In the genomic region with DNA sequence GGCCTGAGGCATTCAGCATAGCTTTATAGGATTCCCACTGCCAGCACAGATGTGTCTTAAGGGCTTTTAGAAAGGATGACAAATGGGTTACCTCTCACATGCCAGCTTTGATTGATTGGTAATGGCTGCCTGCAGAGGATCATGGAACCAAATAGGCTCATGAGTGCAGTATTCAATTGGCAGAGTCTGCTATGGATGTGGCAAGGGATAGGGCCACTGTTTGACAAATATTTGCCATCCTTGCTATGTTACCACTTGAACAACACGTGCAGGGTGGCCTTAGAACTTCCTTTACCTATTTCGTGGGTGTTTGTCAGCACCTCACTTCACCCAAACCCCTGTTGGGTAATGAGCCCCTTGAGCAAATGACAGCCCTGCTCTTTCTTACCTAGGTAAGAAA, we compare ENCODE assay signal across 22 cellular contexts.
DNase-seq lines count a peak whose midpoint lies in the region; TF ChIP-seq lines count a peak whose summit lies in the region.
"Had no signal": no experiment of that assay in that cellular context is flagged by ENCODE, and none has a peak within 500 bp of the region (broad histone marks: within the 10 kb centered on the region; RNA-seq: fewer than 3 reads in every experiment).

No MANE protein-coding gene starts in this region.

- H3K27me3 ChIP-seq in osteoblast (ENCODE audit: insufficient read depth, low read length), result peaks cover 7% of the 10 kb centered on the region
- H3K27me3 ChIP-seq in prostate gland (replicated peaks; ENCODE audit: insufficient read depth), result no peaks in the 10 kb centered on the region
- H3K27me3 ChIP-seq: SJSA1 had no signal

- H3K9me3 Mint-ChIP-seq in glutamatergic neuron (ENCODE audit: unreplicated experiment), result peaks cover 10% of the 10 kb centered on the region
- H3K9me3 Mint-ChIP-seq: GM23338, H9, HFFc6, T-cell had no signal

- TF ChIP-seq POLR2A in prostate gland (IDR thresholded peaks at IDR 0.05), result no peak

- H3K27ac Mint-ChIP-seq in glutamatergic neuron (ENCODE audit: unreplicated experiment), result no peak overlapping the region
- H3K27ac Mint-ChIP-seq: GM23338, HFFc6, T-cell had no signal

- H3K36me3 ChIP-seq in HEK293 (ENCODE audit: control insufficient read depth in 2 of 2, insufficient read depth in 1 of 2, low read length in 2 of 2) (no peaks in the 10 kb centered on the region), osteoblast (ENCODE audit: insufficient read depth, low read length) (no peaks in the 10 kb centered on the region), prostate gland (no peaks in the 10 kb centered on the region)
- H3K36me3 ChIP-seq: SJSA1 had no signal

- H3K36me3 Mint-ChIP-seq in glutamatergic neuron (ENCODE audit: unreplicated experiment), result no peaks in the 10 kb centered on the region
- H3K36me3 Mint-ChIP-seq: T-cell had no signal

- H3K79me2 ChIP-seq in osteoblast (ENCODE audit: insufficient read depth, low read length), result no peaks in the 10 kb centered on the region

- H3K4me1 Mint-ChIP-seq in glutamatergic neuron (ENCODE audit: low read depth, unreplicated experiment), result peaks cover 15% of the 10 kb centered on the region
- H3K4me1 Mint-ChIP-seq: T-cell had no signal

- POLR2A ChIA-PET in HEK293 (lab: Yijun Ruan, JAX), result no interaction called here

- H3K4me2 ChIP-seq in osteoblast (ENCODE audit: insufficient read depth, low read length), result no peak overlapping the region
- H3K4me2 ChIP-seq: GM23338 had no signal

- CTCF ChIA-PET in HEK293 (lab: Yijun Ruan, JAX), result interaction anchor here (2.5 kb wide), 1 partner anchor 10 kb away, joined by 15 read pairs; no protein-coding TSS in a partner anchor

- H3K4me3 Mint-ChIP-seq in glutamatergic neuron (ENCODE audit: unreplicated experiment), result no peak overlapping the region
- H3K4me3 Mint-ChIP-seq: GM23338, H9, HFFc6, T-cell had no signal

- H3K27ac ChIP-seq in HEK293 (ENCODE audit: extremely low read depth, low read depth, low read length) (no peak overlapping the region), caudate nucleus (ENCODE audit: low read depth, low read length) (peak overlapping the region; percentile 94), osteoblast (ENCODE audit: low read depth, low read length) (no peak overlapping the region), prostate gland (no peak overlapping the region)
- H3K27ac ChIP-seq: SJSA1 had no signal

- peaks cover 8% of the 10 kb centered on the region for H3K27me3 Mint-ChIP-seq in glutamatergic neuron (ENCODE audit: unreplicated experiment)

- no peak for TF ChIP-seq CTCF in HEK293 (tag by site-specific recombination; IDR thresholded peaks at IDR 0.05)
- TF ChIP-seq CTCF in osteoblast (IDR thresholded peaks at IDR 0.05; ENCODE audit: extremely low read depth, low read depth, low read length), result no peak
- no peak for TF ChIP-seq CTCF in prostate gland (IDR thresholded peaks at IDR 0.05)
- TF ChIP-seq CTCF in glutamatergic neuron (IDR thresholded peaks at IDR 0.05; ENCODE audit: partially characterized antibody, unreplicated experiment), result no peak

- H3K4me1 ChIP-seq in HEK293 (ENCODE audit: control insufficient read depth, insufficient read depth, low read length) (no peaks in the 10 kb centered on the region), osteoblast (ENCODE audit: insufficient read depth, low read length) (no peaks in the 10 kb centered on the region), prostate gland (replicated peaks) (no peaks in the 10 kb centered on the region)
- H3K4me1 ChIP-seq: SJSA1 had no signal

- DNase-seq in NCI-H69 (lab: John Stamatoyannopoulos, UW) (peak; percentile 59), caudate nucleus (lab: John Stamatoyannopoulos, UW) (no peak), osteoblast (ENCODE audit: insufficient read length, low spot score, missing footprints) (peak; percentile 66), C1 segment of cervical spinal cord (lab: John Stamatoyannopoulos, UW) (no peak), prostate gland (ENCODE audit: low spot score) (no peak), glutamatergic neuron (no peak)
- DNase-seq: DMS153, H9, HFFc6, KBM-7, MV-4-11, NCI-H1105, NCI-H146, NCI-H1930, NCI-H226, NCI-H510A, Right ventricle myocardium superior, RPMI8226, T-cell had no signal

- intact Hi-C loops in prostate gland (cut with DNase I), result no loop called here

- no peak overlapping the region for H2AFZ ChIP-seq in osteoblast (ENCODE audit: low read length)
- H2AFZ ChIP-seq: GM23338 had no signal

- H4K20me1 ChIP-seq in osteoblast (ENCODE audit: insufficient read depth, low read length), result no peaks in the 10 kb centered on the region

- no peaks in the 10 kb centered on the region for H3K9me3 ChIP-seq in HEK293 (ENCODE audit: control insufficient read depth, insufficient read depth, low read depth, low read length)
- no peaks in the 10 kb centered on the region for H3K9me3 ChIP-seq in osteoblast (ENCODE audit: low read depth, low read length)
- H3K9me3 ChIP-seq in prostate gland, result no peaks in the 10 kb centered on the region
- H3K9me3 ChIP-seq: SJSA1 had no signal

- WGBS in prostate gland, result 66% methylated on average over 2 of the region's 2 CpGs

- no peak overlapping the region for H3K4me3 ChIP-seq in HEK293 (ENCODE audit: low read depth, low read length)
- no peak overlapping the region for H3K4me3 ChIP-seq in osteoblast (ENCODE audit: insufficient read depth, low read length)
- H3K4me3 ChIP-seq in prostate gland, result no peak overlapping the region
- H3K4me3 ChIP-seq: GM23338, SJSA1 had no signal

TF ChIP-seq in HEK293, 187 proteins besides CTCF, POLR2A, EP300 and RAD21:
- no peak for TF ChIP-seq ZFP69B (tag by site-specific recombination; IDR thresholded peaks at IDR 0.05)
- no peak for TF ChIP-seq GLI4 (tag by site-specific recombination; IDR thresholded peaks at IDR 0.05)
- peak; percentile 81 for TF ChIP-seq ZBTB17 (tag by site-specific recombination; IDR thresholded peaks at IDR 0.05)
- peak; percentile 67; the same call in 1 of the 2 replicates for TF ChIP-seq ZNF23 (tag by site-specific recombination; IDR thresholded peaks at IDR 0.05; ENCODE audit: borderline replicate concordance)
- TF ChIP-seq SCRT2 (tag by site-specific recombination; IDR thresholded peaks at IDR 0.05), result no peak

Comparison
In these comparisons a context has a peak if more than half of its experiments do, and no peak if none do; other contexts are left out.
1. DNase-seq: peak in NCI-H69 (single experiment) and osteoblast (single experiment); none in caudate nucleus (0 of 61), C1 segment of cervical spinal cord (0 of 14), prostate gland (single experiment) and glutamatergic neuron (single experiment).